8 cellular contexts compared by ENCODE assay signal in the genomic region with DNA sequence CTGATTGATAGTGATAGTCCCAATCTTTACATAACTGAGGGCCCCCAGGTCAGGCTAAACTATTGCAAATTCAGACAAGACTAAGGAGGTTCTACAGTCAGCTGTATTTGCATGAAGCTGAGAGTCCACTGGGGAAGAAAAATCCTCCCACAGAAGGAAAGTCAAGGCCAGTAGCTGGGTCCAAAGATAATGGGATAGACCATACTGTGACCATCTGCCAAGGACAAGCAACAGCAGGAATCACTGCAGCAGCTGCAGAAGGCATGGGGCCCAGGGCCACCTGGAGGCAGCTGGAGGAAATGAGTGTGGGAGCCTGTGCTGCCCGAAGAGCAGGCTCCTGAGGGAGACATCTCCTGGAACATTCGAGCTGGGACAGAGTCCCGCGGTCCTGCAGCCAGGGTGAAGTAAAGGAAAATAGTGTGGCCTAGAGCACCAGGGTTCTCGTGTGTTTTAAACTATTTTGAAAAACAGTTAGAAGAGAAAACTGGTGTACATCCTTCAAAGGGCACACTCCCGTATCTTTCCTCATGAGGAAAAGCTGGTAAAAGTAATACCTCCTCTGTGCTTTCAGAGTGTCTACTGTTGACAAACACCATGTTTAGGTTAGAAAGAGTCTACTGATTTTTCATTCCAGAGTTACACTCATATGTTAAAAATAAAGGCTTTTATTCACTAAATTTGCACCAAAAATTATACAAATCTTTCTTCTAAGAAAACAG. TPM values are rescaled to one million over a fixed set of nuclear protein-coding genes. Genes with fewer than 3 reads are reported as not detected.
DNase-seq lines count a peak whose midpoint lies in the region; ATAC-seq, FAIRE-seq and TF ChIP-seq lines count a peak whose summit lies in the region.

No MANE protein-coding gene starts in this region.

- no peaks in the 10 kb centered on the region for H3K36me3 Mint-ChIP-seq in endothelial cell (ENCODE audit: low read depth, unreplicated experiment)
- H3K36me3 Mint-ChIP-seq in mesothelial cell of epicardium = no peaks in the 10 kb centered on the region

- H3K4me1 Mint-ChIP-seq in endothelial cell (ENCODE audit: unreplicated experiment) (peaks cover 54% of the 10 kb centered on the region), mesothelial cell of epicardium (peaks cover 29% of the 10 kb centered on the region)

- TF ChIP-seq CTCF in endothelial cell (IDR thresholded peaks at IDR 0.05; ENCODE audit: unreplicated experiment) (peak; percentile 53), mesothelial cell of epicardium (IDR thresholded peaks at IDR 0.05; ENCODE audit: unreplicated experiment) (peak; percentile 21)

- DNase-seq in Ammon's horn (ENCODE audit: low spot score) (peak; percentile 80), GM19239 (ENCODE audit: insufficient read length, low spot score) (no peak), HuH-7.5 (ENCODE audit: low spot score) (peak; percentile 62), RPMI8226 (peak; percentile 39), endothelial cell (ENCODE audit: low spot score) (peak; percentile 77), mesothelial cell of epicardium (ENCODE audit: low spot score in 2 of 2, unreplicated experiment in 2 of 2) (peak in 1 of 2 experiments; percentile 66), GM19240 (ENCODE audit: insufficient read length, low spot score) (no peak)

- H3K4me3 Mint-ChIP-seq in endothelial cell (ENCODE audit: unreplicated experiment) = no peak overlapping the region
- H3K4me3 Mint-ChIP-seq in mesothelial cell of epicardium = no peak overlapping the region

- H3K27ac Mint-ChIP-seq in endothelial cell (ENCODE audit: unreplicated experiment) (no peak overlapping the region), mesothelial cell of epicardium (peak overlapping the region; percentile 71)

- H3K9me3 Mint-ChIP-seq in endothelial cell (ENCODE audit: unreplicated experiment) = no peaks in the 10 kb centered on the region
- H3K9me3 Mint-ChIP-seq in mesothelial cell of epicardium = no peaks in the 10 kb centered on the region

- no peak for ATAC-seq in HG02970 (IDR thresholded peaks at IDR 0.05; ENCODE audit: low FRiP score, unreplicated experiment)

- H3K27me3 Mint-ChIP-seq in endothelial cell (ENCODE audit: unreplicated experiment) (peaks cover 2% of the 10 kb centered on the region), mesothelial cell of epicardium (ENCODE audit: low read depth) (no peaks in the 10 kb centered on the region)

- peak; percentile 75 for FAIRE-seq in GM19239 (lab: Jason Lieb, UNC)

RNA-seq across cellular contexts. Expression of gene TMEM212, which starts 13.1 kb away (rescaled TPM):
- total RNA-seq in endothelial cell (ENCODE audit: unreplicated experiment) (not detected), mesothelial cell of epicardium (not detected in 3 replicates)

RNA-seq across cellular contexts. Expression of gene PLD1, which starts 19.7 kb away (rescaled TPM):
- total RNA-seq in endothelial cell (ENCODE audit: unreplicated experiment) (61.5 TPM), mesothelial cell of epicardium (28.2 to 29.1 TPM (median 28.5 TPM) in 3 replicates)

Comparison
In these comparisons a context has a peak if more than half of its experiments do, and no peak if none do; other contexts are left out.
1. DNase-seq: peak in Ammon's horn (single experiment), HuH-7.5 (single experiment), RPMI8226 (single experiment) and endothelial cell (single experiment); none in GM19239 (single experiment) and GM19240 (single experiment).